Comparison of ENCODE assay signal across 18 cellular contexts in the genomic region with DNA sequence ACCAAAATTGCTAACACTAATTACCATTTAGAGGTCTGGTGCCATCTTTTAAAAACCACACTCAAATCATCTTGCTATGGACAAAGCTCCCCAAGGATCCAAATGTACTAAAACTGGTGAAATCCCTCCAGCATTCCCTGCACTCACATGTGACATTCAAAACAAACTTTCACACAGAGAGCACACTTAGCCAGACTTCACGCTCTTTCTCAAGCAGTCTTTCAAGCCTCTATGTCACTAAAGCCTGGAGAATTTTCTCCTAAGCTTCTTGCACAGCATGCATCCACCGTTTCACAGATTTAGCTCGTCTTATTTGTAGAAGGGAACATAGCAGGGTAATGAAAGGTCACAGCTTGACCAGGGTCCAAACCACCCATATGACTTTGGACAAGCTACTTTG. TPM values are rescaled to one million over a fixed set of nuclear protein-coding genes. Genes with fewer than 3 reads are reported as not detected.
A peak's percentile ranks its signal among the peaks of the same experiment; 100 is the strongest.
DNase-seq lines count a peak whose midpoint lies in the region; TF ChIP-seq lines count a peak whose summit lies in the region.
"Had no signal": no experiment of that assay in that cellular context is flagged by ENCODE, and none has a peak within 500 bp of the region (broad histone marks: within the 10 kb centered on the region; RNA-seq: fewer than 3 reads in every experiment).

No MANE protein-coding gene starts in this region.

- H3K4me3 Mint-ChIP-seq in neural progenitor cell = no peak overlapping the region
- H3K4me3 Mint-ChIP-seq: CD4-positive, CD25-positive, alpha-beta regulatory T cell; CD8-positive, alpha-beta memory T cell; GM23338; HFFc6 had no signal

- H3K4me2 ChIP-seq in neural progenitor cell = no peak overlapping the region
- no peak overlapping the region for H3K4me2 ChIP-seq in GM23248 (ENCODE audit: unreplicated experiment)
- H3K4me2 ChIP-seq: GM23338 had no signal

- H3F3A ChIP-seq in neural progenitor cell (ENCODE audit: low read depth) (no peaks in the 10 kb centered on the region), GM23248 (ENCODE audit: insufficient read depth) (peaks cover 17% of the 10 kb centered on the region)

- H3K9ac ChIP-seq in neural progenitor cell (no peak overlapping the region), GM23248 (no peak overlapping the region)

- H3K79me2 ChIP-seq in neural progenitor cell (ENCODE audit: low read depth) = no peaks in the 10 kb centered on the region
- H3K79me2 ChIP-seq in GM23248 (ENCODE audit: insufficient read depth) = no peaks in the 10 kb centered on the region

- H3K27ac ChIP-seq in neural progenitor cell (no peak overlapping the region), GM23248 (no peak overlapping the region)
- no peak overlapping the region for H3K27ac ChIP-seq in effector memory CD4-positive, alpha-beta T cell (ENCODE audit: insufficient read depth, low read length, poor library complexity, severe bottlenecking)

- H2AFZ ChIP-seq in neural progenitor cell (replicated peaks) (no peak overlapping the region), GM23248 (no peak overlapping the region)
- H2AFZ ChIP-seq: GM23338 had no signal

- no peaks in the 10 kb centered on the region for H3K9me2 ChIP-seq in GM23248 (ENCODE audit: insufficient read depth)

- WGBS in GM23248 (ENCODE audit: low coverage in 1 of 2, low lambda C conversion rate in 2 of 2, missing lambda C conversion rate in 2 of 2), 2 experiments = 98 to 99% methylated on average over 3 of the region's 3 CpGs

- no peaks in the 10 kb centered on the region for H4K20me1 ChIP-seq in neural progenitor cell (ENCODE audit: low read depth)
- H4K20me1 ChIP-seq in GM23248 (ENCODE audit: insufficient read depth) = no peaks in the 10 kb centered on the region

- H3K9me3 ChIP-seq in neural progenitor cell (ENCODE audit: low read depth) (no peaks in the 10 kb centered on the region), GM23248 (ENCODE audit: low read depth) (no peaks in the 10 kb centered on the region)
- H3K9me3 ChIP-seq in effector memory CD4-positive, alpha-beta T cell (ENCODE audit: control insufficient read depth, low read length) = no peaks in the 10 kb centered on the region
- H3K9me3 ChIP-seq: BE2C, Caco-2 had no signal

- peaks cover 9% of the 10 kb centered on the region for H3K36me3 Mint-ChIP-seq in neural progenitor cell
- H3K36me3 Mint-ChIP-seq: CD8-positive, alpha-beta memory T cell had no signal

- H3K27me3 Mint-ChIP-seq in neural progenitor cell (ENCODE audit: insufficient read depth, low read depth) = peaks cover 6% of the 10 kb centered on the region
- H3K27me3 Mint-ChIP-seq: CD4-positive, CD25-positive, alpha-beta regulatory T cell had no signal

- H3K27me3 ChIP-seq in neural progenitor cell (no peaks in the 10 kb centered on the region), GM23248 (replicated peaks; ENCODE audit: insufficient read depth) (no peaks in the 10 kb centered on the region)
- H3K27me3 ChIP-seq in effector memory CD4-positive, alpha-beta T cell (replicated peaks; ENCODE audit: control insufficient read depth, insufficient read depth, low read length, poor library complexity, severe bottlenecking) = no peaks in the 10 kb centered on the region
- H3K27me3 ChIP-seq: BE2C had no signal

- H3K36me3 ChIP-seq in neural progenitor cell (no peaks in the 10 kb centered on the region), GM23248 (ENCODE audit: low read depth) (no peaks in the 10 kb centered on the region)
- no peaks in the 10 kb centered on the region for H3K36me3 ChIP-seq in effector memory CD4-positive, alpha-beta T cell (ENCODE audit: control insufficient read depth, insufficient read depth, low read length)

- peak overlapping the region; percentile 5 for H3K27ac Mint-ChIP-seq in neural progenitor cell
- H3K27ac Mint-ChIP-seq: CD4-positive, CD25-positive, alpha-beta regulatory T cell; GM23338; HFFc6 had no signal

- TF ChIP-seq CTCF in choroid plexus epithelial cell (conservative IDR thresholded peaks at IDR 0.05; ENCODE audit: low read depth, low read length) = no peak
- no peak for TF ChIP-seq CTCF in neural progenitor cell (IDR thresholded peaks at IDR 0.05)

- H3K4me1 ChIP-seq in neural progenitor cell (peaks cover 5% of the 10 kb centered on the region), GM23248 (ENCODE audit: insufficient read depth) (peaks cover 21% of the 10 kb centered on the region)
- H3K4me1 ChIP-seq in effector memory CD4-positive, alpha-beta T cell (ENCODE audit: control insufficient read depth, insufficient read depth, low read length, poor library complexity, severe bottlenecking) = no peaks in the 10 kb centered on the region
- H3K4me1 ChIP-seq: Caco-2 had no signal

- peak; percentile 76 for DNase-seq in choroid plexus epithelial cell (ENCODE audit: low read depth)
- peak; percentile 44 for DNase-seq in fibroblast of peridontal ligament (ENCODE audit: extremely low read depth)
- no peak for DNase-seq in neural progenitor cell (ENCODE audit: low spot score)
- DNase-seq in DMS79 (lab: John Stamatoyannopoulos, UW) = no peak
- DNase-seq in GM23248 = no peak
- DNase-seq in mucosa of gallbladder (ENCODE audit: low spot score) = no peak
- no peak for DNase-seq in effector memory CD4-positive, alpha-beta T cell
- DNase-seq: ACHN; BE2C; C1 segment of cervical spinal cord; Caco-2; CD4-positive, CD25-positive, alpha-beta regulatory T cell; CD8-positive, alpha-beta memory T cell; GDM1; HFFc6; IMR-90 had no signal

- no peaks in the 10 kb centered on the region for H3K9me3 Mint-ChIP-seq in neural progenitor cell
- H3K9me3 Mint-ChIP-seq: CD4-positive, CD25-positive, alpha-beta regulatory T cell; CD8-positive, alpha-beta memory T cell; GM23338; HFFc6 had no signal

- H3K4me3 ChIP-seq in choroid plexus epithelial cell (ENCODE audit: low read depth, low read length) (no peak overlapping the region), neural progenitor cell (no peak overlapping the region), GM23248 (no peak overlapping the region)
- no peak overlapping the region for H3K4me3 ChIP-seq in effector memory CD4-positive, alpha-beta T cell (ENCODE audit: insufficient read depth, low read depth, low read length, poor library complexity, severe bottlenecking)
- H3K4me3 ChIP-seq: GM23338 had no signal

- peaks cover 30% of the 10 kb centered on the region for H3K4me1 Mint-ChIP-seq in neural progenitor cell
- H3K4me1 Mint-ChIP-seq: CD4-positive, CD25-positive, alpha-beta regulatory T cell; GM23338 had no signal

- in situ Hi-C loops in GM23248 (cut with MboI) = no loop called here

RNA-seq across cellular contexts. Expression of a gene that starts 19.3 kb away (rescaled TPM):
- total RNA-seq in neural progenitor cell (ENCODE audit: low replicate concordance) (18.3 and 47.4 TPM in 2 replicates), mucosa of gallbladder (19.2 TPM)
- 21.9 and 32.6 TPM in 2 replicates for total RNA-seq in GM23248 (2014; rRNA removed; shearing (Covaris generic))
- 43.9 and 47.0 TPM in 2 replicates for polyA plus RNA-seq in GM23248 (2016; fragmentation: Nextera tagmentation; extraction: Ambion mirVana)

RNA-seq across cellular contexts. Expression of a gene that starts 44.5 kb away (rescaled TPM):
- total RNA-seq in neural progenitor cell (ENCODE audit: low replicate concordance) = not detected in 2 replicates
- not detected in 2 replicates for total RNA-seq in GM23248 (2014; rRNA removed; shearing (Covaris generic))
- not detected in 2 replicates for polyA plus RNA-seq in GM23248 (2016; fragmentation: Nextera tagmentation; extraction: Ambion mirVana)
- total RNA-seq in mucosa of gallbladder = not detected
- total RNA-seq: Caco-2, Daoy, GM23338, HFFc6, IMR-90 had no signal
- polyA plus RNA-seq: CD4-positive, CD25-positive, alpha-beta regulatory T cell; CD8-positive, alpha-beta memory T cell; GM23338; IMR-90 had no signal

RNA-seq across cellular contexts. Expression of a gene that starts 57.5 kb away (rescaled TPM):
- total RNA-seq in neural progenitor cell (ENCODE audit: low replicate concordance) (2.9 TPM in 1 of 2 replicates, not detected in the other), mucosa of gallbladder (12.1 TPM)
- total RNA-seq in GM23248 (2014; rRNA removed; shearing (Covaris generic)) = 2.1 and 3.1 TPM in 2 replicates
- 6.0 and 6.8 TPM in 2 replicates for polyA plus RNA-seq in GM23248 (2016; fragmentation: Nextera tagmentation; extraction: Ambion mirVana)

Comparison
In these comparisons a context has a peak if more than half of its experiments do, and no peak if none do; other contexts are left out.
1. DNase-seq: peak in choroid plexus epithelial cell (single experiment) and fibroblast of peridontal ligament (single experiment); none in neural progenitor cell (single experiment), DMS79 (single experiment), GM23248 (single experiment), mucosa of gallbladder (single experiment) and effector memory CD4-positive, alpha-beta T cell (0 of 3).